Comparison of ENCODE assay signal across 1 cellular context in genomic region chr20:17609978-17610377, GRCh38.
A peak's percentile ranks its signal among the peaks of the same experiment; 100 is the strongest.
TF ChIP-seq lines count a peak whose summit lies in the region.

No MANE protein-coding gene starts in this region.

TF ChIP-seq in HepG2, 621 proteins besides CTCF, POLR2A, EP300 and RAD21:
- no peak for TF ChIP-seq ZNF549 (CRISPR knock-in tag; IDR thresholded peaks at IDR 0.05)
- TF ChIP-seq ZSCAN21 (CRISPR knock-in tag; IDR thresholded peaks at IDR 0.05; ENCODE audit: borderline replicate concordance) = no peak
- no peak for TF ChIP-seq POGZ (CRISPR knock-in tag; IDR thresholded peaks at IDR 0.05)
- no peak for TF ChIP-seq DR1 (CRISPR knock-in tag; IDR thresholded peaks at IDR 0.05)
- peak; percentile 82 for TF ChIP-seq RBM22 (optimal IDR thresholded peaks at IDR 0.05; ENCODE audit: low read length)
- TF ChIP-seq ZSCAN5A (CRISPR knock-in tag; IDR thresholded peaks at IDR 0.05; ENCODE audit: borderline replicate concordance) = no peak
- no peak for TF ChIP-seq ETV5 (CRISPR knock-in tag; IDR thresholded peaks at IDR 0.05; ENCODE audit: borderline replicate concordance)
- TF ChIP-seq SMAD1 (CRISPR knock-in tag; IDR thresholded peaks at IDR 0.05; ENCODE audit: borderline replicate concordance, low read depth) = no peak
- TF ChIP-seq ZNF331 (CRISPR knock-in tag; IDR thresholded peaks at IDR 0.05) = no peak
- TF ChIP-seq POLR2G (IDR thresholded peaks at IDR 0.05; ENCODE audit: low read depth, low read length) = peak; percentile 51; the same call in 1 of the 2 replicates
- no peak for TF ChIP-seq ZNF24 (IDR thresholded peaks at IDR 0.05)
- no peak for TF ChIP-seq RFX5 (IDR thresholded peaks at IDR 0.05; ENCODE audit: low read depth, low read length)
- TF ChIP-seq HNF4G (IDR thresholded peaks at IDR 0.05; ENCODE audit: borderline replicate concordance, low read depth, low read length) = no peak
- no peak for TF ChIP-seq HNF4G (CRISPR knock-in tag; IDR thresholded peaks at IDR 0.05; ENCODE audit: borderline replicate concordance, low read depth)
- no peak for TF ChIP-seq ZNF143 (CRISPR knock-in tag; IDR thresholded peaks at IDR 0.05)
- TF ChIP-seq MTF1 (CRISPR knock-in tag; IDR thresholded peaks at IDR 0.05) = no peak
- TF ChIP-seq SSRP1 (CRISPR knock-in tag; IDR thresholded peaks at IDR 0.05) = no peak
- no peak for TF ChIP-seq EHMT2 (IDR thresholded peaks at IDR 0.05; ENCODE audit: borderline replicate concordance, low read depth, low read length)
- TF ChIP-seq RXRB (CRISPR knock-in tag; IDR thresholded peaks at IDR 0.05; ENCODE audit: borderline replicate concordance) = no peak
- no peak for TF ChIP-seq ZNF687 (CRISPR knock-in tag; IDR thresholded peaks at IDR 0.05)
- TF ChIP-seq GTF3A (CRISPR knock-in tag; conservative IDR thresholded peaks at IDR 0.05) = 0 out of 2 replicates have a peak, but pooled peaks have one; percentile 41
- no peak for TF ChIP-seq KLF16 (CRISPR knock-in tag; IDR thresholded peaks at IDR 0.05)
- TF ChIP-seq ZZZ3 (CRISPR knock-in tag; IDR thresholded peaks at IDR 0.05; ENCODE audit: borderline replicate concordance) = no peak
- TF ChIP-seq ZNF879 (CRISPR knock-in tag; IDR thresholded peaks at IDR 0.05) = 0 out of 2 replicates have a peak, but pooled peaks have one; percentile 44
- no peak for TF ChIP-seq CHCHD3 (CRISPR knock-in tag; IDR thresholded peaks at IDR 0.05)
- no peak for TF ChIP-seq FOXM1 (CRISPR knock-in tag; IDR thresholded peaks at IDR 0.05)
- TF ChIP-seq HMGXB4 (CRISPR knock-in tag; IDR thresholded peaks at IDR 0.05; ENCODE audit: borderline replicate concordance in 1 of 2, low read depth in 1 of 2) = no peak
- 0 out of 2 replicates have a peak, but pooled peaks have one; percentile 48 for TF ChIP-seq AKAP8 (CRISPR knock-in tag; IDR thresholded peaks at IDR 0.05)
- no peak for TF ChIP-seq ZNF572 (CRISPR knock-in tag; IDR thresholded peaks at IDR 0.05)
